ENCODE assay signal across 29 cellular contexts in genomic region chrX:153762636-153763173, GRCh38. TPM values are rescaled to one million over a fixed set of nuclear protein-coding genes. Genes with fewer than 3 reads are reported as not detected.
"Had no signal": no experiment of that assay in that cellular context is flagged by ENCODE, and none has a peak within 500 bp of the region (broad histone marks: within the 10 kb centered on the region; RNA-seq: fewer than 3 reads in every experiment).

No MANE protein-coding gene starts in this region.

- H3K4me3 ChIP-seq: breast epithelium, esophagus muscularis mucosa, heart right ventricle, neural progenitor cell, sigmoid colon, uterus had no signal

- H3K27ac Mint-ChIP-seq: activated T-helper 2 cell treated with anti-CD3 and anti-CD28 coated beads, Interferon-gamma antibody, Interleukin-2, Interleukin-4, amounts not matched to agents 10 μg/mL and 5 μg/mL and 100 μg/mL, durations not matched to agents 14 hours and 24 hours and 36 hours; dendritic cell treated with granulocyte-macrophage colony-stimulating factor and Interleukin-4, amounts not matched to agents 40 ng/mL and 50 ng/mL, for 4 days; memory B cell; naive thymus-derived CD4-positive, alpha-beta T cell; neural progenitor cell; stimulated activated memory B cell treated with anti-CD40 and anti-IgM and Interleukin-4, amounts not matched to agents 10 μg/mL and 1 μg/mL and 100 μg/mL, for 72 hours; stimulated activated naive CD8-positive, alpha-beta T cell treated with anti-CD3 and anti-CD28 coated beads, Interleukin-15, amount 100 ng/mL, for 72 hours; T-helper 2 cell treated with Interferon-gamma antibody and Interleukin-4, amounts not matched to agents 5 μg/mL and 100 μg/mL, for 36 hours; type B pancreatic cell had no signal

- H3K9ac ChIP-seq: neural progenitor cell had no signal

- DNase-seq: activated CD4-positive, alpha-beta T cell treated with anti-CD3 and anti-CD28 coated beads for 4 hours; activated CD4-positive, alpha-beta T cell treated with anti-CD3 and anti-CD28 coated beads, Interleukin-2, amount 50 U/mL, for 4 hours; activated CD4-positive, CD25-positive, alpha-beta regulatory T cell; activated naive CD4-positive, alpha-beta T cell; central memory CD4-positive, alpha-beta T cell; foreskin keratinocyte; midbrain; occipital lobe; small intestine; stimulated activated CD4-positive, alpha-beta T cell treated with anti-CD3 and anti-CD28 coated beads, Interleukin-1b, Interleukin-23, amount 100 ng/mL, for 48 hours; stimulated activated CD4-positive, alpha-beta T cell treated with anti-CD3 and anti-CD28 coated beads, Interleukin-4, amount 100 ng/mL, for 4 hours; stimulated activated CD8-positive, alpha-beta memory T cell treated with anti-CD3 and anti-CD28 coated beads, Interleukin-4, amount 100 ng/mL, for 48 hours; stimulated activated naive CD8-positive, alpha-beta T cell treated with anti-CD3 and anti-CD28 coated beads, Interleukin-15, amount 100 ng/mL, for 72 hours; substantia nigra had no signal

- H3K27me3 Mint-ChIP-seq: memory B cell; stimulated activated memory B cell treated with anti-CD40 and anti-IgM and Interleukin-4, amounts not matched to agents 10 μg/mL and 1 μg/mL and 100 μg/mL, for 72 hours; stimulated activated naive CD8-positive, alpha-beta T cell treated with anti-CD3 and anti-CD28 coated beads, Interleukin-15, amount 100 ng/mL, for 72 hours had no signal

- H3K9me3 Mint-ChIP-seq: activated naive CD4-positive, alpha-beta T cell treated with anti-CD3 and anti-CD28 coated beads, Interleukin-2, amount 50 U/mL, for 72 hours; activated T-helper 2 cell treated with anti-CD3 and anti-CD28 coated beads, Interferon-gamma antibody, Interleukin-2, Interleukin-4, amounts not matched to agents 10 μg/mL and 5 μg/mL and 100 μg/mL, durations not matched to agents 14 hours and 24 hours and 36 hours; dendritic cell treated with granulocyte-macrophage colony-stimulating factor and Interleukin-4, amounts not matched to agents 40 ng/mL and 50 ng/mL, for 4 days; memory B cell; naive thymus-derived CD4-positive, alpha-beta T cell; stimulated activated memory B cell treated with anti-CD40 and anti-IgM and Interleukin-4, amounts not matched to agents 10 μg/mL and 1 μg/mL and 100 μg/mL, for 72 hours; stimulated activated naive CD8-positive, alpha-beta T cell treated with anti-CD3 and anti-CD28 coated beads, Interleukin-15, amount 100 ng/mL, for 72 hours; T-helper 2 cell treated with Interferon-gamma antibody and Interleukin-4, amounts not matched to agents 5 μg/mL and 100 μg/mL, for 36 hours; type B pancreatic cell had no signal

- H3K27me3 ChIP-seq: esophagus muscularis mucosa, foreskin keratinocyte, neural progenitor cell, sigmoid colon, uterus had no signal

- H3K27ac ChIP-seq: breast epithelium, esophagus muscularis mucosa, foreskin keratinocyte, heart right ventricle, neural progenitor cell, sigmoid colon, uterus had no signal

- H3K36me3 ChIP-seq: breast epithelium, esophagus muscularis mucosa, heart right ventricle, neural progenitor cell, sigmoid colon, uterus had no signal

- ATAC-seq: activated naive CD4-positive, alpha-beta T cell treated with anti-CD3 and anti-CD28 coated beads, Interleukin-2, amount 50 U/mL, for 72 hours; foreskin keratinocyte; heart right ventricle; naive thymus-derived CD4-positive, alpha-beta T cell; stimulated activated memory B cell treated with anti-CD40 and anti-IgM and Interleukin-4, amounts not matched to agents 10 μg/mL and 1 μg/mL and 100 μg/mL, for 72 hours; stimulated activated naive CD8-positive, alpha-beta T cell treated with anti-CD3 and anti-CD28 coated beads, Interleukin-15, amount 100 ng/mL, for 72 hours had no signal

- H3K4me3 Mint-ChIP-seq: dendritic cell treated with granulocyte-macrophage colony-stimulating factor and Interleukin-4, amounts not matched to agents 40 ng/mL and 50 ng/mL, for 4 days; memory B cell; naive thymus-derived CD4-positive, alpha-beta T cell; stimulated activated memory B cell treated with anti-CD40 and anti-IgM and Interleukin-4, amounts not matched to agents 10 μg/mL and 1 μg/mL and 100 μg/mL, for 72 hours; stimulated activated naive CD8-positive, alpha-beta T cell treated with anti-CD3 and anti-CD28 coated beads, Interleukin-15, amount 100 ng/mL, for 72 hours; T-helper 2 cell treated with Interferon-gamma antibody and Interleukin-4, amounts not matched to agents 5 μg/mL and 100 μg/mL, for 36 hours; type B pancreatic cell had no signal

- H3K36me3 Mint-ChIP-seq: activated naive CD4-positive, alpha-beta T cell treated with anti-CD3 and anti-CD28 coated beads, Interleukin-2, amount 50 U/mL, for 72 hours; memory B cell; naive thymus-derived CD4-positive, alpha-beta T cell; neural progenitor cell; stimulated activated memory B cell treated with anti-CD40 and anti-IgM and Interleukin-4, amounts not matched to agents 10 μg/mL and 1 μg/mL and 100 μg/mL, for 72 hours; type B pancreatic cell had no signal

- H3K9me3 ChIP-seq: esophagus muscularis mucosa, heart right ventricle, sigmoid colon, uterus had no signal

- H3K4me1 ChIP-seq: breast epithelium, foreskin keratinocyte, neural progenitor cell, uterus had no signal

RNA-seq across cellular contexts. Expression of gene PLXNB3, which starts 1.3 kb away (rescaled TPM):
- polyA plus RNA-seq: naive thymus-derived CD4-positive, alpha-beta T cell had no signal

RNA-seq across cellular contexts. Expression of gene SRPK3, which starts 18.1 kb away (rescaled TPM):
- total RNA-seq: activated CD8-positive, alpha-beta memory T cell treated with anti-CD3 and anti-CD28 coated beads for 36 hours; activated naive CD4-positive, alpha-beta T cell treated with anti-CD3 and anti-CD28 coated beads, Interleukin-2, amount 50 U/mL, for 72 hours; activated T-helper 2 cell treated with anti-CD3 and anti-CD28 coated beads, Interferon-gamma antibody, Interleukin-2, Interleukin-4, amounts not matched to agents 10 μg/mL and 5 μg/mL and 100 μg/mL, durations not matched to agents 14 hours and 24 hours and 36 hours; naive thymus-derived CD4-positive, alpha-beta T cell had no signal
- polyA plus RNA-seq: naive thymus-derived CD4-positive, alpha-beta T cell had no signal
